In the genomic region with DNA sequence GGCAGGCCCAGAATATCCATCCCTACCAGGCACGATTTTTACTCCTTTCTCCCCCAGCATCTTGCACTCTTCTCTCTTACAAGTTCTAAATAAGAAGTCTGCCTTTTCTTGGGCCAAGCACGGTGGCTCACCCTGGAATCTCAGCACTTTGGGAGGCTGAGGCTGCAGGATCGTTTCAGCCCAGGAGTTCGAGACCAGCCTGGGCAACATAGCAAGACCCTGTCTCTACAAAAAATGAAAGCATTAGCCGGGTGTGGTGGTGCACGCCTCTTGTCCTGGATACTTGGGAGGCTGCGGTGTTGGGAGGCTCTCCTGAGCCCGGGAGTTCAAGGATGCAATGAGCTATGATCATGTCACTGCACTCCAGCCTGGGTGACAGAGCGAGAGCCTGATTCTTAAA, we compare ENCODE assay signal across 17 cellular contexts.
DNase-seq lines count a peak whose midpoint lies in the region; ATAC-seq and TF ChIP-seq lines count a peak whose summit lies in the region.
"Had no signal": no experiment of that assay in that cellular context is flagged by ENCODE, and none has a peak within 500 bp of the region (broad histone marks: within the 10 kb centered on the region; RNA-seq: fewer than 3 reads in every experiment).

No MANE protein-coding gene starts in this region.

- H3K4me3 ChIP-seq in heart right ventricle (peak overlapping the region in 2 of 10 donors; percentile 4 to 16), OCI-LY7 (ENCODE audit: low read depth, low read length, poor library complexity, severe bottlenecking) (no peak overlapping the region)
- no peak overlapping the region for H3K4me3 ChIP-seq in effector memory CD4-positive, alpha-beta T cell (ENCODE audit: insufficient read depth, low read depth, low read length, poor library complexity, severe bottlenecking)
- H3K4me3 ChIP-seq: ovary, smooth muscle cell had no signal

- 90 to 93% methylated on average over 9 of the region's 9 CpGs for WGBS in heart right ventricle, 2 donors

- ATAC-seq in heart right ventricle, result no peak
- ATAC-seq in left cardiac atrium, result no peak
- no peak for ATAC-seq in stimulated activated naive B cell treated with anti-CD40 and anti-IgM and Interleukin-4, amounts not matched to agents 10 μg/mL and 1 μg/mL and 100 μg/mL, for 72 hours (replicated peaks)

- peak overlapping the region; percentile 68 to 73 for H3K4me3 Mint-ChIP-seq in stimulated activated naive B cell treated with anti-CD40 and anti-IgM and Interleukin-4, amounts not matched to agents 10 μg/mL and 1 μg/mL and 100 μg/mL, for 72 hours

- H3K4me2 ChIP-seq in OCI-LY7 (ENCODE audit: low read length), result peak overlapping the region; percentile 48
- H3K4me2 ChIP-seq: smooth muscle cell had no signal

- H3K9me3 ChIP-seq in heart right ventricle (no peaks in the 10 kb centered on the region), OCI-LY7 (ENCODE audit: low read length) (no peaks in the 10 kb centered on the region)
- H3K9me3 ChIP-seq in effector memory CD4-positive, alpha-beta T cell (ENCODE audit: control insufficient read depth, low read length), result no peaks in the 10 kb centered on the region
- H3K9me3 ChIP-seq: ovary had no signal

- no peak overlapping the region for H2AFZ ChIP-seq in OCI-LY7 (ENCODE audit: low read length)

- H3K27me3 Mint-ChIP-seq in stimulated activated naive B cell treated with anti-CD40 and anti-IgM and Interleukin-4, amounts not matched to agents 10 μg/mL and 1 μg/mL and 100 μg/mL, for 72 hours, result no peaks in the 10 kb centered on the region

- no TSS peak for BruUV-seq in OCI-LY7 (replicated peaks; lab: Mats Ljungman, UMichigan)

- H3K9me2 ChIP-seq in OCI-LY7 (ENCODE audit: insufficient read depth, low read length), result no peaks in the 10 kb centered on the region

- peaks cover 49 to 86% of the 10 kb centered on the region in 2 donors for H3K36me3 Mint-ChIP-seq in stimulated activated naive B cell treated with anti-CD40 and anti-IgM and Interleukin-4, amounts not matched to agents 10 μg/mL and 1 μg/mL and 100 μg/mL, for 72 hours

- CTCF ChIA-PET in OCI-LY7 (lab: Charles Lee; ENCODE audit: unreplicated experiment), result no interaction called here

- H3K36me3 ChIP-seq in heart right ventricle, result peaks cover 0 to 83% (median 25%) of the 10 kb centered on the region in 9 donors
- H3K36me3 ChIP-seq in OCI-LY7 (ENCODE audit: insufficient read depth, low read length), result peaks cover 50% of the 10 kb centered on the region
- H3K36me3 ChIP-seq in effector memory CD4-positive, alpha-beta T cell (ENCODE audit: control insufficient read depth, insufficient read depth, low read length), result peaks cover 40% of the 10 kb centered on the region
- H3K36me3 ChIP-seq: ovary had no signal

- H3K4me1 ChIP-seq in heart right ventricle (peaks cover 18 to 90% (median 73%) of the 10 kb centered on the region in 9 donors), OCI-LY7 (ENCODE audit: insufficient read depth, low read length, poor library complexity, severe bottlenecking) (peaks cover 37% of the 10 kb centered on the region)
- H3K4me1 ChIP-seq in effector memory CD4-positive, alpha-beta T cell (ENCODE audit: control insufficient read depth, insufficient read depth, low read length, poor library complexity, severe bottlenecking), result peaks cover 24% of the 10 kb centered on the region

- no peaks in the 10 kb centered on the region for H3K27me3 ChIP-seq in heart right ventricle
- H3K27me3 ChIP-seq in effector memory CD4-positive, alpha-beta T cell (replicated peaks; ENCODE audit: control insufficient read depth, insufficient read depth, low read length, poor library complexity, severe bottlenecking), result no peaks in the 10 kb centered on the region
- H3K27me3 ChIP-seq: ovary had no signal

- H3K79me2 ChIP-seq in OCI-LY7 (ENCODE audit: insufficient read depth, low read depth, low read length), result no peaks in the 10 kb centered on the region

- no peak for TF ChIP-seq CTCF in heart right ventricle (IDR thresholded peaks at IDR 0.05)
- no peak for TF ChIP-seq CTCF in OCI-LY7 (conservative IDR thresholded peaks at IDR 0.05; ENCODE audit: low read length)

- POLR2A ChIA-PET in OCI-LY7 (lab: Charles Lee), result interaction anchor here (0.8 kb wide), 1 partner anchor 73 kb away, joined by 3 read pairs; no protein-coding TSS in a partner anchor

- no peaks in the 10 kb centered on the region for H3K9me3 Mint-ChIP-seq in stimulated activated naive B cell treated with anti-CD40 and anti-IgM and Interleukin-4, amounts not matched to agents 10 μg/mL and 1 μg/mL and 100 μg/mL, for 72 hours

- H3K27ac Mint-ChIP-seq in stimulated activated naive B cell treated with anti-CD40 and anti-IgM and Interleukin-4, amounts not matched to agents 10 μg/mL and 1 μg/mL and 100 μg/mL, for 72 hours, result peak overlapping the region; percentile 89

- intact Hi-C loops in heart right ventricle (cut with DNase I) (loop anchor here in 2 of 10 donors (5.0 to 10.0 kb wide), 2 partner anchors 63 to 125 kb away; a partner anchor contains a TSS), left cardiac atrium (cut with DNase I) (no loop called here), OCI-LY7 (cut with micrococcal nuclease; ENCODE audit: unreplicated experiment) (no loop called here)

- H3K4me1 Mint-ChIP-seq in stimulated activated naive B cell treated with anti-CD40 and anti-IgM and Interleukin-4, amounts not matched to agents 10 μg/mL and 1 μg/mL and 100 μg/mL, for 72 hours, result peaks cover 61 to 86% of the 10 kb centered on the region in 2 donors

- H3K27ac ChIP-seq in heart right ventricle, result peak overlapping the region in 9 of 10 donors; percentile 47 to 83 (median 67)
- H3K27ac ChIP-seq in OCI-LY7 (ENCODE audit: low read depth, low read length, poor library complexity, severe bottlenecking), result no peak overlapping the region
- H3K27ac ChIP-seq in effector memory CD4-positive, alpha-beta T cell (ENCODE audit: insufficient read depth, low read length, poor library complexity, severe bottlenecking), result peak overlapping the region; percentile 47
- H3K27ac ChIP-seq: ovary had no signal

- DNase-seq in heart right ventricle (no peak), left cardiac atrium (no peak), OCI-LY7 (ENCODE audit: low spot score) (no peak), cerebellar nuclear complex (lab: John Stamatoyannopoulos, UW) (no peak), DMS53 treated with DMSO at 0.1 percent for 48 hours (lab: John Stamatoyannopoulos, UW; ENCODE audit: unreplicated experiment) (no peak), Kasumi-1 (lab: John Stamatoyannopoulos, UW) (no peak)
- DNase-seq in effector memory CD4-positive, alpha-beta T cell, result no peak
- DNase-seq in stimulated activated naive B cell treated with anti-CD40 and anti-IgM and Interleukin-4, amounts not matched to agents 10 μg/mL and 1 μg/mL and 100 μg/mL, for 72 hours, result no peak
- DNase-seq: amniotic stem cell; HCEC 1CT; islet precursor cell; NCI-H1105; NCI-H2171; NK-92 treated with Interleukin-12 subunit alpha and Interleukin-12 subunit beta, amount 100 ng/mL, for 24 hours; ovary; SHP77 had no signal

- H4K20me1 ChIP-seq in OCI-LY7 (ENCODE audit: insufficient read depth, low read length), result no peaks in the 10 kb centered on the region
